ENCODE assay signal across 9 cellular contexts in the genomic region with DNA sequence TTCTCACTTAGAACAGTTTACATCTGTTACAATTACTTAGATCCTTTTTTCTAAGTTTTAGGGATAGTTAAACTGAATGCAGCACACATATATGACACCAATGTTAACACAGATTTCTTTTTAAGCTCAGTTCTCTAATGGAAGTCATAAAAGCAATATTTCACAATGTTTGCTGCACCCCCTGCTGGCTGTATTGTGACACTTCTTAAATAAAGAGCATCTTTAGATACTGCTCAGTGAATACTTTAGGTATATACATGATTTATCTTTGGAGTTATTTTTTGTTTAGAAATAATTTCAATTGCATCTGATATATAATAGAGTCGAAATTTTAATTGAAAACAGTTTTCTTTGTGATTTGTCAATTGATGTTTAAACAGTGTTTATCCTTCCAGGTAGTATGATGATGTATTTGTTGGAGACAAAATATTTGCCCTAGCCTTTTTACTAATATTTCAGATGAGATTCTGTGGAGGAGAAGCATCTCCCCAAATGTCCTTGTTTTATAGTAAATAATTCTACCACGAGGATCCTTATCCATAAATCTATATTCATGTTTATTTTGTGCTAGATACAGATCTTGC.
DNase-seq lines count a peak whose midpoint lies in the region; ATAC-seq, FAIRE-seq and TF ChIP-seq lines count a peak whose summit lies in the region.
"Had no signal": no experiment of that assay in that cellular context is flagged by ENCODE, and none has a peak within 500 bp of the region (broad histone marks: within the 10 kb centered on the region; RNA-seq: fewer than 3 reads in every experiment).

No MANE protein-coding gene starts in this region.

- H3K27me3 ChIP-seq in H9 (ENCODE audit: insufficient read depth, low read length) (no peaks in the 10 kb centered on the region), H1 (replicated peaks in 1 of 4; ENCODE audit: control insufficient read depth in 3 of 4, extremely low read depth in 1 of 4, insufficient read depth in 3 of 4, low read length in 3 of 4) (no peaks in the 10 kb centered on the region)
- H3K27me3 ChIP-seq: BLaER1 treated with 17β-estradiol and CSF1 and Interleukin-3, amounts not matched to agents 10 nM and 100 nM had no signal

- no CpG with 5 or more reads among the region's 2 CpGs for WGBS in H9 (ENCODE audit: extremely low coverage, insufficient read length, low lambda C conversion rate)
- WGBS in H1 (ENCODE audit: extremely low coverage in 1 of 2, insufficient coverage in 1 of 2, insufficient read length in 1 of 2, insufficient replicate concordance in 2 of 2, low coverage in 1 of 2, low lambda C conversion rate in 2 of 2, missing lambda C conversion rate in 1 of 2), 2 experiments: 47% methylated on average over 2 of the region's 2 CpGs; no CpG with 5 or more reads in 1 of the 2 experiments

- H4K91ac ChIP-seq in H9 (ENCODE audit: insufficient read length, low read depth, low read length) (no peak overlapping the region), H1 (replicated peaks; ENCODE audit: insufficient read length, low read length) (no peak overlapping the region)

- H3K36me3 Mint-ChIP-seq in H9 (ENCODE audit: insufficient read depth in 1 of 3, low read depth in 3 of 3): peaks cover 0 to 7% (median 4%) of the 10 kb centered on the region in 3 experiments; a peak in 3 of 7 replicates
- H3K36me3 Mint-ChIP-seq in naive thymus-derived CD8-positive, alpha-beta T cell: peaks cover 0 to 4% (median 0%) of the 10 kb centered on the region in 3 donors

- H3K9me3 Mint-ChIP-seq in H9: no peaks in the 10 kb centered on the region
- no peaks in the 10 kb centered on the region for H3K9me3 Mint-ChIP-seq in naive thymus-derived CD8-positive, alpha-beta T cell

- H2BK120ac ChIP-seq in H9 (ENCODE audit: low read depth, low read length, poor library complexity, severe bottlenecking) (no peak overlapping the region), H1 (replicated peaks; ENCODE audit: low read depth, low read length) (no peak overlapping the region)

- TF ChIP-seq POLR2A in H1 (IDR thresholded peaks at IDR 0.05; ENCODE audit: control extremely low read depth in 1 of 2, low read depth in 2 of 2, low read length in 2 of 2): no peak

- H3K4me2 ChIP-seq in H9 (ENCODE audit: insufficient read depth, insufficient read length, low read length): no peak overlapping the region
- no peak overlapping the region for H3K4me2 ChIP-seq in H1 (ENCODE audit: insufficient read depth in 1 of 2, low read depth in 2 of 2, low read length in 2 of 2)
- H3K4me2 ChIP-seq: BLaER1 treated with 17β-estradiol and CSF1 and Interleukin-3, amounts not matched to agents 10 nM and 100 nM had no signal

- H3K79me2 ChIP-seq in H9 (ENCODE audit: insufficient read depth, low read length) (no peaks in the 10 kb centered on the region; the same call in 1 of the 2 replicates), H1 (ENCODE audit: control insufficient read depth in 1 of 2, insufficient read depth in 2 of 2, low read length in 2 of 2) (no peaks in the 10 kb centered on the region)

- H3K56ac ChIP-seq in H9 (ENCODE audit: insufficient read length, low read depth, low read length): no peak overlapping the region
- H3K56ac ChIP-seq in H1 (replicated peaks; ENCODE audit: insufficient read length, low read depth, low read length): no peak overlapping the region

- peaks cover 21 to 23% of the 10 kb centered on the region in 2 experiments for H3K4me1 Mint-ChIP-seq in H9
- H3K4me1 Mint-ChIP-seq in naive thymus-derived CD8-positive, alpha-beta T cell: peaks cover 0 to 2% (median 0%) of the 10 kb centered on the region in 4 donors

- H3K18ac ChIP-seq in H9 (ENCODE audit: insufficient read length, low read depth, low read length) (no peak overlapping the region), H1 (ENCODE audit: extremely low read depth, low read length) (no peak overlapping the region)

- no peak for TF ChIP-seq EP300 in H1 (IDR thresholded peaks at IDR 0.05; ENCODE audit: borderline replicate concordance in 1 of 2, low read depth in 2 of 2, low read length in 2 of 2)

- H3K14ac ChIP-seq in H9 (ENCODE audit: insufficient read depth, low read length) (no peak overlapping the region), H1 (ENCODE audit: insufficient read length) (no peak overlapping the region)

- H3K23ac ChIP-seq in H9 (ENCODE audit: insufficient read length, low read depth, low read length) (no peak overlapping the region), H1 (ENCODE audit: insufficient read length) (no peak overlapping the region)

- H3K9ac ChIP-seq in H9 (ENCODE audit: extremely low read depth, insufficient read length, low read length): no peak overlapping the region
- no peak overlapping the region for H3K9ac ChIP-seq in H1 (replicated peaks in 1 of 4; ENCODE audit: extremely low read depth in 1 of 4, low read depth in 3 of 4, low read length in 3 of 4)
- H3K9ac ChIP-seq: BLaER1 treated with 17β-estradiol and CSF1 and Interleukin-3, amounts not matched to agents 10 nM and 100 nM had no signal

- H2BK12ac ChIP-seq in H9 (ENCODE audit: insufficient read length, low read depth, low read length) (no peak overlapping the region), H1 (ENCODE audit: low read depth, low read length) (no peak overlapping the region)

- H2AK5ac ChIP-seq in H9 (ENCODE audit: insufficient read length, low read length) (no peak overlapping the region), H1 (ENCODE audit: low read depth, low read length) (no peak overlapping the region)

- H3T11ph ChIP-seq in H9 (ENCODE audit: low read length): no peak overlapping the region

- peak; percentile 48 to 49 for ATAC-seq in naive thymus-derived CD8-positive, alpha-beta T cell

- no peak for FAIRE-seq in H1 (lab: Jason Lieb, UNC)

- H2BK5ac ChIP-seq in H9 (ENCODE audit: insufficient read length, low read length): no peak overlapping the region
- H2BK5ac ChIP-seq in H1 (ENCODE audit: low read depth, low read length): no peak overlapping the region

- TF ChIP-seq CTCF in H9 (conservative IDR thresholded peaks at IDR 0.05) (peak; percentile 73), VCaP (conservative IDR thresholded peaks at IDR 0.05) (peak; percentile 88), H1 (IDR thresholded peaks at IDR 0.05; ENCODE audit: control extremely low read depth in 1 of 3, insufficient read depth in 1 of 3, low read depth in 1 of 3, low read length in 3 of 3) (peak in 2 of 3 experiments; percentile 37 to 62; a peak in 2 of 4 replicates)

- no peaks in the 10 kb centered on the region; a peak in 1 of 8 replicates for H3K36me3 ChIP-seq in H1 (ENCODE audit: control insufficient read depth in 2 of 4, insufficient read depth in 4 of 4, low read length in 3 of 4)
- H3K36me3 ChIP-seq: BLaER1 treated with 17β-estradiol and CSF1 and Interleukin-3, amounts not matched to agents 10 nM and 100 nM had no signal

- H2AFZ ChIP-seq in H9 (ENCODE audit: low read length) (no peak overlapping the region), H1 (ENCODE audit: low read length) (no peak overlapping the region)

- peak; percentile 43 to 45 for TF ChIP-seq RAD21 in H1 (IDR thresholded peaks at IDR 0.05 in 1 of 2, conservative IDR thresholded peaks at IDR 0.05 in 1 of 2; ENCODE audit: low read depth in 2 of 2, low read length in 2 of 2)

- no peak overlapping the region for H3K4me3 Mint-ChIP-seq in H9
- no peak overlapping the region for H3K4me3 Mint-ChIP-seq in naive thymus-derived CD8-positive, alpha-beta T cell

- no peak overlapping the region for H4K5ac ChIP-seq in H9 (ENCODE audit: insufficient read length, low read depth, low read length)
- no peak overlapping the region for H4K5ac ChIP-seq in H1 (ENCODE audit: insufficient read length, low read depth, low read length)

- H4K20me1 ChIP-seq in H9 (ENCODE audit: control insufficient read depth, insufficient read depth, insufficient read length) (no peaks in the 10 kb centered on the region), H1 (replicated peaks in 1 of 2; ENCODE audit: control insufficient read depth in 1 of 2, insufficient read depth in 2 of 2, low read length in 2 of 2) (no peaks in the 10 kb centered on the region)
- H4K20me1 ChIP-seq: BLaER1 treated with 17β-estradiol and CSF1 and Interleukin-3, amounts not matched to agents 10 nM and 100 nM had no signal

- H3K23me2 ChIP-seq in H9 (ENCODE audit: insufficient read length, low read depth, low read length, poor library complexity, severe bottlenecking): no peaks in the 10 kb centered on the region
- H3K23me2 ChIP-seq in H1 (ENCODE audit: low read depth, low read length): no peaks in the 10 kb centered on the region

- no peaks in the 10 kb centered on the region for H3K4me1 ChIP-seq in H9 (ENCODE audit: insufficient read depth, low read length)
- H3K4me1 ChIP-seq in H1 (replicated peaks in 1 of 4; ENCODE audit: control insufficient read depth in 3 of 4, insufficient read depth in 4 of 4, low read length in 3 of 4): peaks cover 0 to 5% (median 3%) of the 10 kb centered on the region in 4 experiments; a peak in 4 of 7 replicates

- no peaks in the 10 kb centered on the region for H3K27me3 Mint-ChIP-seq in H9 (ENCODE audit: low read depth)
- H3K27me3 Mint-ChIP-seq in naive thymus-derived CD8-positive, alpha-beta T cell: peaks cover 0 to 1% (median 0%) of the 10 kb centered on the region in 5 donors

- H2BK20ac ChIP-seq in H9 (ENCODE audit: low read depth, low read length, poor library complexity, severe bottlenecking): no peak overlapping the region
- no peak overlapping the region for H2BK20ac ChIP-seq in H1 (ENCODE audit: low read length)

- CTCF ChIA-PET in H1 (lab: Charles Lee; ENCODE audit: partially characterized antibody): interaction anchor here (0.6 to 13.4 kb wide), 35 partner anchors 9 to 929 kb away, joined by 3 to 168 read pairs (median 4); no protein-coding TSS in a partner anchor

- H3K9me3 ChIP-seq in H9 (ENCODE audit: control insufficient read depth, low read depth, low read length) (no peaks in the 10 kb centered on the region), H1 (ENCODE audit: insufficient read depth in 2 of 2, low read depth in 1 of 2, low read length in 1 of 2) (no peaks in the 10 kb centered on the region)
- H3K9me3 ChIP-seq: BLaER1 treated with 17β-estradiol and CSF1 and Interleukin-3, amounts not matched to agents 10 nM and 100 nM had no signal

- H3K27ac Mint-ChIP-seq in H9: no peak overlapping the region
- H3K27ac Mint-ChIP-seq in naive thymus-derived CD8-positive, alpha-beta T cell: no peak overlapping the region

- no peak overlapping the region for H4K8ac ChIP-seq in H9 (replicated peaks; ENCODE audit: insufficient read length, low read depth, low read length)
- H4K8ac ChIP-seq in H1 (ENCODE audit: extremely low read depth, insufficient read depth, low read length): no peak overlapping the region

- H3K4ac ChIP-seq in H9 (ENCODE audit: low read depth, low read length) (no peak overlapping the region), H1 (replicated peaks; ENCODE audit: insufficient read length, low read depth, low read length) (no peak overlapping the region)

- no peaks in the 10 kb centered on the region for H3K79me1 ChIP-seq in H9 (ENCODE audit: insufficient read depth, low read depth, low read length, poor library complexity, severe bottlenecking)
- H3K79me1 ChIP-seq in H1 (ENCODE audit: low read depth, low read length): no peaks in the 10 kb centered on the region

- H3K27ac ChIP-seq in H9 (ENCODE audit: insufficient read length, low read depth, low read length) (no peak overlapping the region), VCaP (peak overlapping the region; percentile 5; the same call in 1 of the 2 replicates), H1 (ENCODE audit: low read depth, low read length) (no peak overlapping the region)
- H3K27ac ChIP-seq: BLaER1 treated with 17β-estradiol and CSF1 and Interleukin-3, amounts not matched to agents 10 nM and 100 nM had no signal

- H3K4me3 ChIP-seq in H1 (ENCODE audit: extremely low read depth in 1 of 4, insufficient read depth in 2 of 4, low read depth in 3 of 4, low read length in 4 of 4): no peak overlapping the region
- H3K4me3 ChIP-seq: BLaER1 treated with 17β-estradiol and CSF1 and Interleukin-3, amounts not matched to agents 10 nM and 100 nM had no signal

- POLR2A ChIA-PET in H1 (lab: Charles Lee; ENCODE audit: partially characterized antibody): no interaction called here
- POLR2A ChIA-PET in naive thymus-derived CD8-positive, alpha-beta T cell (lab: Charles Lee): no interaction called here

- H2BK15ac ChIP-seq in H9 (ENCODE audit: low read depth, low read length) (no peak overlapping the region), H1 (ENCODE audit: low read length) (no peak overlapping the region)

- peak; percentile 52 for DNase-seq in NCI-H510A treated with DMSO at 0.1 percent for 48 hours (lab: John Stamatoyannopoulos, UW)
- DNase-seq in NCI-H510A (lab: John Stamatoyannopoulos, UW): no peak
- DNase-seq in H9: no peak
- DNase-seq in NCI-H2029 (lab: John Stamatoyannopoulos, UW): peak; percentile 58
- no peak for DNase-seq in H1 (ENCODE audit: low read depth in 1 of 2, low spot score in 2 of 2)
- DNase-seq in naive thymus-derived CD8-positive, alpha-beta T cell: peak; percentile 2 to 76 (median 38)
- no peak for DNase-seq in HuH-7.5 (ENCODE audit: low spot score)

Comparison
In these comparisons a context has a peak if more than half of its experiments do, and no peak if none do; other contexts are left out.
1. DNase-seq: peak in NCI-H510A treated with DMSO at 0.1 percent for 48 hours (single experiment), NCI-H2029 (single experiment) and naive thymus-derived CD8-positive, alpha-beta T cell (10 of 10); none in NCI-H510A (single experiment), H9 (single experiment), H1 (0 of 2) and HuH-7.5 (single experiment).
2. Peak in every context shown above with its lines, with median percentiles within 50 percentile points of each other: CTCF ChIP-seq.